Comparison of ENCODE assay signal across 23 cellular contexts in genomic region chr17:17413215-17413792, GRCh38.
A peak's percentile ranks its signal among the peaks of the same experiment; 100 is the strongest.
DNase-seq lines count a peak whose midpoint lies in the region; ATAC-seq and TF ChIP-seq lines count a peak whose summit lies in the region.
"Had no signal": no experiment of that assay in that cellular context is flagged by ENCODE, and none has a peak within 500 bp of the region (broad histone marks: within the 10 kb centered on the region; RNA-seq: fewer than 3 reads in every experiment).

No MANE protein-coding gene starts in this region.

- H3K4ac ChIP-seq in IMR-90 (ENCODE audit: low read depth, low read length) (peak overlapping the region; percentile 88; the same call in 1 of the 2 replicates), neuronal stem cell (ENCODE audit: low read length) (no peak overlapping the region)

- no peak for TF ChIP-seq CTCF in IMR-90 (conservative IDR thresholded peaks at IDR 0.05; ENCODE audit: low read depth, low read length)
- no peak for TF ChIP-seq CTCF in mammary epithelial cell (conservative IDR thresholded peaks at IDR 0.05 in 1 of 2, IDR thresholded peaks at IDR 0.05 in 1 of 2; ENCODE audit: extremely low read depth in 1 of 2, insufficient read depth in 1 of 2, low read depth in 1 of 2, low read length in 2 of 2)
- no peak for TF ChIP-seq CTCF in osteoblast (IDR thresholded peaks at IDR 0.05; ENCODE audit: extremely low read depth, low read depth, low read length)
- TF ChIP-seq CTCF in upper lobe of right lung (IDR thresholded peaks at IDR 0.05): no peak
- TF ChIP-seq CTCF in progenitor cell of endocrine pancreas (IDR thresholded peaks at IDR 0.05; ENCODE audit: unreplicated experiment): no peak

- H4K8ac ChIP-seq in IMR-90 (ENCODE audit: low read depth in 2 of 2, low read length in 2 of 2): peak overlapping the region in 1 of 2 experiments; percentile 83; a peak in 3 of 4 replicates
- no peak overlapping the region for H4K8ac ChIP-seq in neuronal stem cell (ENCODE audit: low read depth, low read length)

- H2AK9ac ChIP-seq in IMR-90 (replicated peaks; ENCODE audit: low read depth, low read length, poor library complexity): peak overlapping the region; percentile 13

- intact Hi-C loops in IMR-90 (cut with micrococcal nuclease) (no loop called here), mammary epithelial cell (cut with micrococcal nuclease) (no loop called here), upper lobe of right lung (cut with DNase I) (no loop called here)

- no peak overlapping the region for H3K56ac ChIP-seq in IMR-90 (ENCODE audit: extremely low read depth, insufficient read depth, low read length)

- peaks cover 12% of the 10 kb centered on the region for H3K27me3 Mint-ChIP-seq in progenitor cell of endocrine pancreas

- WGBS in IMR-90 (ENCODE audit: extremely low coverage in 2 of 2, insufficient read length in 1 of 2), 2 experiments: 100% methylated on average over 2 of the region's 6 CpGs; no CpG with 5 or more reads in 1 of the 2 experiments
- WGBS in mammary epithelial cell (ENCODE audit: low coverage, missing lambda C conversion rate): 4% methylated on average over 6 of the region's 6 CpGs
- WGBS in neuronal stem cell (ENCODE audit: extremely low coverage in 2 of 2, insufficient read length in 2 of 2, insufficient replicate concordance in 1 of 2), 2 donors: no CpG with 5 or more reads among the region's 6 CpGs

- CTCF ChIA-PET in IMR-90 (lab: Yijun Ruan, JAX) (interaction anchor here (0.6 kb wide), 1 partner anchor 18 kb away, joined by 3 read pairs; no protein-coding TSS in a partner anchor), mammary epithelial cell (lab: Charles Lee; ENCODE audit: low non-redundant PET) (no interaction called here)

- POLR2A ChIA-PET in IMR-90 (lab: Charles Lee; ENCODE audit: unreplicated experiment): no interaction called here

- H2BK120ac ChIP-seq in IMR-90 (ENCODE audit: low read depth, low read length): peak overlapping the region; percentile 88
- no peak overlapping the region for H2BK120ac ChIP-seq in neuronal stem cell (ENCODE audit: low read depth, low read length)

- H3K9me1 ChIP-seq in IMR-90 (ENCODE audit: insufficient read depth, low read length): peaks cover 19% of the 10 kb centered on the region

- H3K14ac ChIP-seq in IMR-90 (replicated peaks; ENCODE audit: low read depth, low read length) (no peak overlapping the region), neuronal stem cell (ENCODE audit: low read length) (no peak overlapping the region)

- H3K9ac ChIP-seq in IMR-90 (ENCODE audit: low read depth, low read length): no peak overlapping the region
- H3K9ac ChIP-seq in mammary epithelial cell (ENCODE audit: insufficient read depth, low read length): peak overlapping the region; percentile 86
- no peak overlapping the region for H3K9ac ChIP-seq in neuronal stem cell (ENCODE audit: low read depth, low read length, poor library complexity)

- no peak overlapping the region for H3K27ac Mint-ChIP-seq in progenitor cell of endocrine pancreas
- H3K27ac Mint-ChIP-seq: activated CD8-positive, alpha-beta T cell treated with anti-CD3 and anti-CD28 coated beads, Interleukin-2, amount 10 ng/mL, durations not matched to agents 7 days and 5 days; activated naive CD4-positive, alpha-beta T cell treated with anti-CD3 and anti-CD28 coated beads, Interleukin-2, amount 10 ng/mL, durations not matched to agents 7 days and 5 days had no signal

- H3K4me2 ChIP-seq in IMR-90 (ENCODE audit: low read depth, low read length) (no peak overlapping the region), mammary epithelial cell (ENCODE audit: insufficient read depth, low read depth, low read length) (peak overlapping the region; percentile 77), osteoblast (ENCODE audit: insufficient read depth, low read length) (peak overlapping the region; percentile 82), neuronal stem cell (ENCODE audit: insufficient read depth, low read length, poor library complexity, severe bottlenecking) (no peak overlapping the region)

- ATAC-seq in IMR-90 (ENCODE audit: low read depth) (no peak), upper lobe of right lung (no peak)
- ATAC-seq: activated CD4-positive, CD25-positive, alpha-beta regulatory T cell treated with anti-CD3 and anti-CD28 coated beads, Interleukin-2, amount 50 U/mL, for 24 hours; activated CD8-positive, alpha-beta T cell treated with anti-CD3 and anti-CD28 coated beads, Interleukin-2, amount 10 ng/mL, durations not matched to agents 7 days and 5 days; left lung had no signal

- H4K91ac ChIP-seq in IMR-90 (ENCODE audit: insufficient read depth, low read depth, low read length) (peak overlapping the region; percentile 19; the same call in 1 of the 2 replicates), neuronal stem cell (ENCODE audit: low read depth, low read length, poor library complexity) (no peak overlapping the region)

- H3K4me1 Mint-ChIP-seq in progenitor cell of endocrine pancreas (ENCODE audit: low read depth): peaks cover 13% of the 10 kb centered on the region

- H4K20me1 ChIP-seq in IMR-90 (ENCODE audit: insufficient read depth, low read length) (no peaks in the 10 kb centered on the region), mammary epithelial cell (ENCODE audit: insufficient read depth, low read length) (no peaks in the 10 kb centered on the region), osteoblast (ENCODE audit: insufficient read depth, low read length) (no peaks in the 10 kb centered on the region)

- no peak overlapping the region for H3K18ac ChIP-seq in IMR-90 (ENCODE audit: low read depth, low read length)
- no peak overlapping the region for H3K18ac ChIP-seq in neuronal stem cell (ENCODE audit: low read length)

- H3K4me3 ChIP-seq in IMR-90 (ENCODE audit: insufficient read depth, low read depth, low read length): no peak overlapping the region
- H3K4me3 ChIP-seq in mammary epithelial cell (replicated peaks in 1 of 3; ENCODE audit: insufficient read depth in 1 of 3, low read depth in 2 of 3, low read length in 3 of 3): peak overlapping the region in 2 of 3 experiments; percentile 19 to 32
- no peak overlapping the region for H3K4me3 ChIP-seq in osteoblast (ENCODE audit: insufficient read depth, low read length)
- no peak overlapping the region for H3K4me3 ChIP-seq in upper lobe of right lung
- no peak overlapping the region for H3K4me3 ChIP-seq in neuronal stem cell (ENCODE audit: low read length in 2 of 2)
- H3K4me3 ChIP-seq: left lung had no signal

- H2BK15ac ChIP-seq in IMR-90 (ENCODE audit: low read depth, low read length): peak overlapping the region; percentile 67; the same call in 2 of the 3 replicates
- H2BK15ac ChIP-seq in neuronal stem cell (ENCODE audit: low read length): no peak overlapping the region

- TF ChIP-seq POLR2A in IMR-90 (IDR thresholded peaks at IDR 0.05; ENCODE audit: low read depth, low read length): no peak

- H2AFZ ChIP-seq in IMR-90 (replicated peaks; ENCODE audit: low read length, poor library complexity) (peak overlapping the region; percentile 24), mammary epithelial cell (ENCODE audit: low read depth, low read length) (peak overlapping the region; percentile 82), osteoblast (ENCODE audit: low read length) (peak overlapping the region; percentile 11), neuronal stem cell (ENCODE audit: low read length) (no peak overlapping the region)

- no TSS peak for BruUV-seq in IMR-90 (replicated peaks; lab: Mats Ljungman, UMichigan)
- BruUV-seq in mammary epithelial cell (replicated peaks; lab: Mats Ljungman, UMichigan): TSS peak; percentile 89

- H4K5ac ChIP-seq in IMR-90 (ENCODE audit: low read depth, low read length): peak overlapping the region; percentile 9; the same call in 1 of the 2 replicates

- in situ Hi-C loops in IMR-90 (cut with MboI; ENCODE audit: low sequenced_read_pairs) (no loop called here), mammary epithelial cell (cut with MboI; ENCODE audit: low sequenced_read_pairs in 2 of 2) (no loop called here)

- no peaks in the 10 kb centered on the region for H3K36me3 Mint-ChIP-seq in progenitor cell of endocrine pancreas (ENCODE audit: insufficient read depth)
- H3K36me3 Mint-ChIP-seq: activated naive CD4-positive, alpha-beta T cell treated with anti-CD3 and anti-CD28 coated beads, Interleukin-2, amount 10 ng/mL, durations not matched to agents 7 days and 5 days had no signal

- H3K9me3 ChIP-seq in IMR-90 (ENCODE audit: control insufficient read depth, insufficient read depth, low read length) (no peaks in the 10 kb centered on the region), mammary epithelial cell (replicated peaks; ENCODE audit: insufficient read depth, low read length) (no peaks in the 10 kb centered on the region), osteoblast (ENCODE audit: low read depth, low read length) (no peaks in the 10 kb centered on the region), upper lobe of right lung (no peaks in the 10 kb centered on the region), neuronal stem cell (replicated peaks in 1 of 2; ENCODE audit: control insufficient read depth in 2 of 2, insufficient read depth in 1 of 2, low read depth in 1 of 2, low read length in 2 of 2) (no peaks in the 10 kb centered on the region)
- H3K9me3 ChIP-seq: ascending aorta, left lung, thoracic aorta had no signal

- H2AK5ac ChIP-seq in IMR-90 (ENCODE audit: low read depth, low read length) (peak overlapping the region; percentile 27; the same call in 1 of the 2 replicates), neuronal stem cell (ENCODE audit: low read depth, low read length) (no peak overlapping the region)

- H3K4me1 ChIP-seq in IMR-90 (ENCODE audit: control insufficient read depth, insufficient read depth, low read length): peaks cover 23% of the 10 kb centered on the region
- H3K4me1 ChIP-seq in mammary epithelial cell (ENCODE audit: insufficient read depth, low read length): peaks cover 48% of the 10 kb centered on the region
- peaks cover 59% of the 10 kb centered on the region for H3K4me1 ChIP-seq in osteoblast (ENCODE audit: insufficient read depth, low read length)
- H3K4me1 ChIP-seq in upper lobe of right lung: peaks cover 24% of the 10 kb centered on the region
- peaks cover 0 to 2% of the 10 kb centered on the region in 2 donors for H3K4me1 ChIP-seq in neuronal stem cell (ENCODE audit: control insufficient read depth in 2 of 2, insufficient read depth in 1 of 2, low read depth in 1 of 2, low read length in 2 of 2)
- H3K4me1 ChIP-seq: ascending aorta had no signal

- dilution Hi-C loops in IMR-90 (cut with HindIII; ENCODE audit: low sequenced_read_pairs, unreplicated experiment): no loop called here
- dilution Hi-C loops in mammary epithelial cell (cut with HindIII; ENCODE audit: low sequenced_read_pairs): no loop called here

- no peak overlapping the region for H2BK12ac ChIP-seq in neuronal stem cell (ENCODE audit: low read length)

- H3K27me3 ChIP-seq in IMR-90 (ENCODE audit: control insufficient read depth, insufficient read depth, low read length) (no peaks in the 10 kb centered on the region), mammary epithelial cell (ENCODE audit: insufficient read depth, low read length) (no peaks in the 10 kb centered on the region), osteoblast (ENCODE audit: insufficient read depth, low read length) (no peaks in the 10 kb centered on the region), upper lobe of right lung (no peaks in the 10 kb centered on the region), neuronal stem cell (ENCODE audit: control insufficient read depth in 3 of 3, insufficient read depth in 3 of 3, low read depth in 1 of 3, low read length in 3 of 3) (peaks cover 0 to 5% (median 0%) of the 10 kb centered on the region in 3 experiments)
- H3K27me3 ChIP-seq: ascending aorta, left lung had no signal

- no peak for TF ChIP-seq RAD21 in IMR-90 (IDR thresholded peaks at IDR 0.05; ENCODE audit: low read length)

- no peak overlapping the region for H2BK5ac ChIP-seq in IMR-90 (ENCODE audit: low read depth, low read length, poor library complexity, severe bottlenecking)
- H2BK5ac ChIP-seq in neuronal stem cell (ENCODE audit: low read length): no peak overlapping the region

- H3K9me3 Mint-ChIP-seq in progenitor cell of endocrine pancreas (ENCODE audit: low read depth): no peaks in the 10 kb centered on the region

- H3K27ac ChIP-seq in IMR-90 (ENCODE audit: insufficient read depth, low read length) (no peak overlapping the region), mammary epithelial cell (ENCODE audit: insufficient read depth, low read depth, low read length) (peak overlapping the region; percentile 90), osteoblast (ENCODE audit: low read depth, low read length) (peak overlapping the region; percentile 93), upper lobe of right lung (no peak overlapping the region), neuronal stem cell (replicated peaks; ENCODE audit: low read length) (no peak overlapping the region)
- H3K27ac ChIP-seq: ascending aorta, left lung, thoracic aorta had no signal

- no peak for DNase-seq in IMR-90
- peak; percentile 94 for DNase-seq in mammary epithelial cell
- no peak for DNase-seq in osteoblast (ENCODE audit: insufficient read length, low spot score, missing footprints)
- DNase-seq in upper lobe of right lung: peak; percentile 2
- no peak for DNase-seq in stimulated activated CD4-positive, alpha-beta T cell treated with anti-CD3 and anti-CD28 coated beads, Interleukin-2, amount 100 ng/mL, for 24 hours
- DNase-seq in neuronal stem cell (ENCODE audit: low spot score): no peak
- no peak for DNase-seq in progenitor cell of endocrine pancreas (ENCODE audit: low spot score, unreplicated experiment)
- DNase-seq: activated CD8-positive, alpha-beta T cell treated with anti-CD3 and anti-CD28 coated beads, Interleukin-2, amount 10 ng/mL, durations not matched to agents 7 days and 5 days; activated naive CD4-positive, alpha-beta T cell treated with anti-CD3 and anti-CD28 coated beads, Interleukin-2, amount 10 ng/mL, durations not matched to agents 7 days and 5 days; activated T-cell treated with anti-CD3 and anti-CD28 coated beads, Interleukin-2, amount 50 U/mL, for 1 hour; effector CD8-positive, alpha-beta T cell; H9; Kasumi-1; left lung; midbrain; NCI-H1092 treated with DMSO at 0.1 percent for 48 hours; NCI-H2029 treated with DMSO at 0.1 percent for 48 hours; NCI-H446; retina; stimulated activated CD4-positive, alpha-beta T cell treated with anti-CD3 and anti-CD28 coated beads, Interleukin-15, amount 100 ng/mL, for 24 hours had no signal

- H3K23ac ChIP-seq in IMR-90 (ENCODE audit: low read depth, low read length): no peak overlapping the region
- no peak overlapping the region for H3K23ac ChIP-seq in neuronal stem cell (ENCODE audit: low read depth, low read length, poor library complexity)

- H3K79me1 ChIP-seq in IMR-90 (ENCODE audit: low read depth in 1 of 2, low read length in 2 of 2): no peaks in the 10 kb centered on the region
- H3K79me1 ChIP-seq in neuronal stem cell (ENCODE audit: low read depth, low read length): no peaks in the 10 kb centered on the region

- H3K4me3 Mint-ChIP-seq in progenitor cell of endocrine pancreas (ENCODE audit: low read depth): no peak overlapping the region
- H3K4me3 Mint-ChIP-seq: activated CD8-positive, alpha-beta T cell treated with anti-CD3 and anti-CD28 coated beads, Interleukin-2, amount 10 ng/mL, durations not matched to agents 7 days and 5 days; activated naive CD4-positive, alpha-beta T cell treated with anti-CD3 and anti-CD28 coated beads, Interleukin-2, amount 10 ng/mL, durations not matched to agents 7 days and 5 days; H9 had no signal

- H3K36me3 ChIP-seq in IMR-90 (ENCODE audit: control insufficient read depth, insufficient read depth, low read length): no peaks in the 10 kb centered on the region
- no peaks in the 10 kb centered on the region for H3K36me3 ChIP-seq in mammary epithelial cell (ENCODE audit: insufficient read depth, low read length)
- no peaks in the 10 kb centered on the region for H3K36me3 ChIP-seq in osteoblast (ENCODE audit: insufficient read depth, low read length)
- H3K36me3 ChIP-seq in upper lobe of right lung: no peaks in the 10 kb centered on the region
- no peaks in the 10 kb centered on the region for H3K36me3 ChIP-seq in neuronal stem cell (replicated peaks in 1 of 2; ENCODE audit: control insufficient read depth in 2 of 2, insufficient read depth in 2 of 2, low read length in 2 of 2)
- H3K36me3 ChIP-seq: ascending aorta, left lung, thoracic aorta had no signal

- H2BK20ac ChIP-seq in IMR-90 (ENCODE audit: low read depth, low read length): peak overlapping the region; percentile 79

- H3K79me2 ChIP-seq in mammary epithelial cell (ENCODE audit: insufficient read depth, low read length) (no peaks in the 10 kb centered on the region), osteoblast (ENCODE audit: insufficient read depth, low read length) (no peaks in the 10 kb centered on the region)

Comparison
In these comparisons a context has a peak if more than half of its experiments do, and no peak if none do; other contexts are left out.
1. DNase-seq: peak in mammary epithelial cell (single experiment) and upper lobe of right lung (single experiment); none in IMR-90 (single experiment), osteoblast (single experiment), stimulated activated CD4-positive, alpha-beta T cell treated with anti-CD3 and anti-CD28 coated beads, Interleukin-2, amount 100 ng/mL, for 24 hours (0 of 2), neuronal stem cell (single experiment) and progenitor cell of endocrine pancreas (single experiment).
2. H3K27ac ChIP-seq: peak in mammary epithelial cell (single experiment) and osteoblast (single experiment); none in IMR-90 (single experiment), upper lobe of right lung (single experiment) and neuronal stem cell (single experiment).
3. H3K4me2 ChIP-seq: peak in mammary epithelial cell (single experiment) and osteoblast (single experiment); none in IMR-90 (single experiment) and neuronal stem cell (single experiment).
4. H3K4me3 ChIP-seq: peak in mammary epithelial cell (2 of 3); none in IMR-90 (single experiment), osteoblast (single experiment), upper lobe of right lung (single experiment) and neuronal stem cell (0 of 2).